In the genomic region with DNA sequence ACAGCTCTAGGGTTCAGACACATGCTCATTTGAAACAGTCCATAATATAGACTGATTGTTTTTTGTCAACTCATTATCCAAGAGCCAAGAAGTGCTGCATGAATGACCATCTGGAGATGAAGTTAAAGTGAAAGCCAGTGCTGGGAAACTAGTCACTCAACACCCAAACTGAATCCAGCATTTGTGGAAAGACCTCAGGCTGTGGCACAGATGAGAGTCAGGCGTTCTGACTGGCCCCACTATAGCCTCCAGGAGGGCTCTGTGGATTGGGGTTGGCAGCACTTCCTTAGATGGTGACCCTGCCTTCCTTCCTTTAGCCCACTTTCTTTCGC, we compare ENCODE assay signal across 1 cellular context.
TF ChIP-seq lines count a peak whose summit lies in the region.

No MANE protein-coding gene starts in this region.

TF ChIP-seq in H1, 55 proteins besides CTCF, POLR2A, EP300 and RAD21:
- no peak for TF ChIP-seq SUZ12 (IDR thresholded peaks at IDR 0.05; ENCODE audit: low read length)
- TF ChIP-seq KDM4A (IDR thresholded peaks at IDR 0.05; ENCODE audit: low read depth, low read length, severe bottlenecking), result no peak
- no peak for TF ChIP-seq CTBP2 (IDR thresholded peaks at IDR 0.05; ENCODE audit: borderline replicate concordance, insufficient read depth, insufficient read length, low read length)
- TF ChIP-seq SP1 (IDR thresholded peaks at IDR 0.05; ENCODE audit: low read depth, low read length), result no peak
- TF ChIP-seq BRCA1 (IDR thresholded peaks at IDR 0.05; ENCODE audit: low read depth, low read length), result no peak
- no peak for TF ChIP-seq SIRT6 (IDR thresholded peaks at IDR 0.05; ENCODE audit: low read length)
- TF ChIP-seq POU5F1 (IDR thresholded peaks at IDR 0.05; ENCODE audit: low read depth, low read length), result no peak
- TF ChIP-seq GABPA (IDR thresholded peaks at IDR 0.05; ENCODE audit: borderline replicate concordance, insufficient read depth, low read length), result no peak
- TF ChIP-seq HDAC2 (IDR thresholded peaks at IDR 0.05; ENCODE audit: borderline replicate concordance in 1 of 2, low read depth in 2 of 2, low read length in 2 of 2), result no peak
- no peak for TF ChIP-seq SP2 (IDR thresholded peaks at IDR 0.05; ENCODE audit: low read length)
TF ChIP-seq in H1: peak in this region for 0.
